ENCODE assay signal across 13 cellular contexts in genomic region chr12:1760566-1761382, GRCh38. TPM values are rescaled to one million over a fixed set of nuclear protein-coding genes. Genes with fewer than 3 reads are reported as not detected.
DNase-seq lines count a peak whose midpoint lies in the region; ATAC-seq and TF ChIP-seq lines count a peak whose summit lies in the region.
"Had no signal": no experiment of that assay in that cellular context is flagged by ENCODE, and none has a peak within 500 bp of the region (broad histone marks: within the 10 kb centered on the region; RNA-seq: fewer than 3 reads in every experiment).

No MANE protein-coding gene starts in this region.

- no peak overlapping the region for H2AK9ac ChIP-seq in IMR-90 (replicated peaks; ENCODE audit: low read depth, low read length, poor library complexity)

- H3K4me3 ChIP-seq in IMR-90 (ENCODE audit: insufficient read depth, low read depth, low read length) (no peak overlapping the region), brain microvascular endothelial cell (ENCODE audit: low read depth, low read length) (no peak overlapping the region)
- H3K4me3 ChIP-seq: body of pancreas, Peyer's patch had no signal

- DNase-seq in AG08395 (ENCODE audit: low spot score) = peak; percentile 24
- peak; percentile 65 for DNase-seq in IMR-90
- peak; percentile 3 for DNase-seq in brain microvascular endothelial cell
- DNase-seq in NOMO-1 treated with DMSO at 0.1 percent for 48 hours (lab: John Stamatoyannopoulos, UW; ENCODE audit: unreplicated experiment) = no peak
- DNase-seq in mesothelial cell of epicardium (ENCODE audit: low spot score in 2 of 2, unreplicated experiment in 2 of 2) = no peak
- DNase-seq in OCI-M1 (lab: John Stamatoyannopoulos, UW) = no peak
- no peak for DNase-seq in amniotic stem cell (lab: John Stamatoyannopoulos, UW)
- DNase-seq: activated CD4-positive, alpha-beta T cell treated with anti-CD3 and anti-CD28 coated beads, Interleukin-2, amount 10 ng/mL, durations not matched to agents 7 days and 5 days; body of pancreas; NCI-H1417 treated with DMSO at 0.1 percent for 48 hours had no signal

- H3K27ac ChIP-seq in IMR-90 (ENCODE audit: insufficient read depth, low read length) = no peak overlapping the region
- H3K27ac ChIP-seq in brain microvascular endothelial cell = no peak overlapping the region
- H3K27ac ChIP-seq in layer of hippocampus (ENCODE audit: low read depth, low read length) = peak overlapping the region; percentile 36
- H3K27ac ChIP-seq: body of pancreas had no signal

- H4K5ac ChIP-seq in IMR-90 (ENCODE audit: low read depth, low read length) = no peak overlapping the region

- H2BK5ac ChIP-seq in IMR-90 (ENCODE audit: low read depth, low read length, poor library complexity, severe bottlenecking) = no peak overlapping the region

- H4K8ac ChIP-seq in IMR-90 (ENCODE audit: low read depth in 2 of 2, low read length in 2 of 2) = no peak overlapping the region; a peak in 1 of 4 replicates

- H3K9ac ChIP-seq in IMR-90 (ENCODE audit: low read depth, low read length) = no peak overlapping the region

- ATAC-seq in IMR-90 (ENCODE audit: low read depth) = peak; percentile 60
- ATAC-seq: body of pancreas had no signal

- no peak overlapping the region for H3K23ac ChIP-seq in IMR-90 (ENCODE audit: low read depth, low read length)

- no peaks in the 10 kb centered on the region for H3K27me3 ChIP-seq in IMR-90 (ENCODE audit: control insufficient read depth, insufficient read depth, low read length)
- H3K27me3 ChIP-seq in brain microvascular endothelial cell (replicated peaks) = no peaks in the 10 kb centered on the region
- no peaks in the 10 kb centered on the region for H3K27me3 ChIP-seq in layer of hippocampus (ENCODE audit: control insufficient read depth, insufficient read depth, low read length)
- H3K27me3 ChIP-seq: body of pancreas, Peyer's patch had no signal

- no peak overlapping the region for H3K4ac ChIP-seq in IMR-90 (ENCODE audit: low read depth, low read length)

- H3K4me3 Mint-ChIP-seq in mesothelial cell of epicardium = no peak overlapping the region
- H3K4me3 Mint-ChIP-seq: activated CD4-positive, alpha-beta T cell treated with anti-CD3 and anti-CD28 coated beads, Interleukin-2, amount 10 ng/mL, durations not matched to agents 7 days and 5 days; CD14-positive monocyte had no signal

- dilution Hi-C loops in IMR-90 (cut with HindIII; ENCODE audit: low sequenced_read_pairs, unreplicated experiment) = no loop called here

- TF ChIP-seq CTCF in IMR-90 (conservative IDR thresholded peaks at IDR 0.05; ENCODE audit: low read depth, low read length) (no peak), brain microvascular endothelial cell (IDR thresholded peaks at IDR 0.05; ENCODE audit: low read depth, low read length, missing control alignments) (no peak), mesothelial cell of epicardium (IDR thresholded peaks at IDR 0.05; ENCODE audit: unreplicated experiment) (no peak)

- H3K36me3 ChIP-seq in IMR-90 (ENCODE audit: control insufficient read depth, insufficient read depth, low read length) (peaks cover 5% of the 10 kb centered on the region; the same call in 1 of the 2 replicates), brain microvascular endothelial cell (replicated peaks) (peaks cover 2% of the 10 kb centered on the region)

- POLR2A ChIA-PET in IMR-90 (lab: Charles Lee; ENCODE audit: unreplicated experiment) = no interaction called here

- no peak overlapping the region for H2AK5ac ChIP-seq in IMR-90 (ENCODE audit: low read depth, low read length)

- H3K4me1 Mint-ChIP-seq in mesothelial cell of epicardium = peaks cover 49% of the 10 kb centered on the region

- H3K36me3 Mint-ChIP-seq in mesothelial cell of epicardium = peaks cover 20% of the 10 kb centered on the region

- no peak overlapping the region for H3K56ac ChIP-seq in IMR-90 (ENCODE audit: extremely low read depth, insufficient read depth, low read length)

- WGBS in IMR-90 (ENCODE audit: extremely low coverage in 2 of 2, insufficient read length in 1 of 2), 2 experiments = no CpG with 5 or more reads among the region's 2 CpGs

- no TSS peak for BruUV-seq in IMR-90 (replicated peaks; lab: Mats Ljungman, UMichigan)

- no peak overlapping the region for H2BK15ac ChIP-seq in IMR-90 (ENCODE audit: low read depth, low read length)

- H3K79me1 ChIP-seq in IMR-90 (ENCODE audit: low read depth in 1 of 2, low read length in 2 of 2) = peaks cover 18 to 38% of the 10 kb centered on the region in 2 experiments

- intact Hi-C loops in IMR-90 (cut with micrococcal nuclease) = no loop called here

- CTCF ChIA-PET in IMR-90 (lab: Yijun Ruan, JAX) = no interaction called here

- H2BK20ac ChIP-seq in IMR-90 (ENCODE audit: low read depth, low read length) = no peak overlapping the region

- no peak for TF ChIP-seq RAD21 in IMR-90 (IDR thresholded peaks at IDR 0.05; ENCODE audit: low read length)

- H2BK120ac ChIP-seq in IMR-90 (ENCODE audit: low read depth, low read length) = no peak overlapping the region

- H3K9me3 ChIP-seq in IMR-90 (ENCODE audit: control insufficient read depth, insufficient read depth, low read length) = no peaks in the 10 kb centered on the region
- H3K9me3 ChIP-seq: body of pancreas, Peyer's patch had no signal

- H3K27me3 Mint-ChIP-seq in mesothelial cell of epicardium (ENCODE audit: low read depth) = no peaks in the 10 kb centered on the region
- H3K27me3 Mint-ChIP-seq: activated CD4-positive, alpha-beta T cell treated with anti-CD3 and anti-CD28 coated beads, Interleukin-2, amount 10 ng/mL, durations not matched to agents 7 days and 5 days had no signal

- H3K9me1 ChIP-seq in IMR-90 (ENCODE audit: insufficient read depth, low read length) = peaks cover 9% of the 10 kb centered on the region

- H2AFZ ChIP-seq in IMR-90 (replicated peaks; ENCODE audit: low read length, poor library complexity) = no peak overlapping the region

- in situ Hi-C loops in IMR-90 (cut with MboI; ENCODE audit: low sequenced_read_pairs) = no loop called here
- in situ Hi-C loops in brain microvascular endothelial cell (cut with HindIII; ENCODE audit: low pct_ligation_motif_present, low sequenced_read_pairs) = no loop called here

- H4K91ac ChIP-seq in IMR-90 (ENCODE audit: insufficient read depth, low read depth, low read length) = no peak overlapping the region

- H3K9me3 Mint-ChIP-seq in mesothelial cell of epicardium = no peaks in the 10 kb centered on the region
- H3K9me3 Mint-ChIP-seq: activated CD4-positive, alpha-beta T cell treated with anti-CD3 and anti-CD28 coated beads, Interleukin-2, amount 10 ng/mL, durations not matched to agents 7 days and 5 days; CD14-positive monocyte had no signal

- H3K4me2 ChIP-seq in IMR-90 (ENCODE audit: low read depth, low read length) = no peak overlapping the region

- TF ChIP-seq POLR2A in IMR-90 (IDR thresholded peaks at IDR 0.05; ENCODE audit: low read depth, low read length) = no peak

- no peak overlapping the region for H3K18ac ChIP-seq in IMR-90 (ENCODE audit: low read depth, low read length)

- no peaks in the 10 kb centered on the region for H4K20me1 ChIP-seq in IMR-90 (ENCODE audit: insufficient read depth, low read length)

- no peak overlapping the region for H3K27ac Mint-ChIP-seq in mesothelial cell of epicardium
- H3K27ac Mint-ChIP-seq: activated CD4-positive, alpha-beta T cell treated with anti-CD3 and anti-CD28 coated beads, Interleukin-2, amount 10 ng/mL, durations not matched to agents 7 days and 5 days had no signal

- H3K4me1 ChIP-seq in IMR-90 (ENCODE audit: control insufficient read depth, insufficient read depth, low read length) = peaks cover 2% of the 10 kb centered on the region
- H3K4me1 ChIP-seq: Peyer's patch had no signal

- 0 out of 2 replicates have a peak overlapping the region, but pooled peaks have one; percentile 12 for H3K14ac ChIP-seq in IMR-90 (replicated peaks; ENCODE audit: low read depth, low read length)

TF ChIP-seq in IMR-90, 13 proteins besides CTCF, POLR2A, EP300 and RAD21:
- TF ChIP-seq MAZ (IDR thresholded peaks at IDR 0.05; ENCODE audit: borderline replicate concordance, low read depth, low read length) (no peak), CEBPB (IDR thresholded peaks at IDR 0.05; ENCODE audit: low read depth, low read length) (peak; percentile 51; the same call in 1 of the 2 replicates)

RNA-seq across cellular contexts. Expression of gene LRTM2, which starts 59.6 kb away (rescaled TPM):
- total RNA-seq in IMR-90 (2012; rRNA removed) = not detected in 2 replicates
- polyA plus RNA-seq in IMR-90 (2012; rRNA removed) = not detected in 2 replicates
- not detected in 2 replicates for polyA plus RNA-seq in IMR-90 (2012; cell fraction: cytosol; rRNA removed)
- polyA plus RNA-seq in IMR-90 (2012; cell fraction: nucleus; rRNA removed; ENCODE audit: low replicate concordance) = not detected in 2 replicates
- total RNA-seq in mesothelial cell of epicardium = 0.45 to 0.47 TPM in 2 of 3 replicates, not detected in the other
- total RNA-seq: activated CD4-positive, alpha-beta T cell treated with anti-CD3 and anti-CD28 coated beads, Interleukin-2, amount 10 ng/mL, durations not matched to agents 7 days and 5 days; body of pancreas; Peyer's patch had no signal
- polyA plus RNA-seq: CD14-positive monocyte had no signal

Comparison
In these comparisons a context has a peak if more than half of its experiments do, and no peak if none do; other contexts are left out.
1. DNase-seq: peak in AG08395 (single experiment), IMR-90 (single experiment) and brain microvascular endothelial cell (single experiment); none in NOMO-1 treated with DMSO at 0.1 percent for 48 hours (single experiment), mesothelial cell of epicardium (0 of 2), OCI-M1 (single experiment) and amniotic stem cell (single experiment).